In genomic region chr7:123538189-123538714, GRCh38 we compare ENCODE assay signal across 1 cellular context.
TF ChIP-seq lines count a peak whose summit lies in the region.

No MANE protein-coding gene starts in this region.

TF ChIP-seq in K562, 482 proteins besides CTCF, POLR2A, EP300 and RAD21 (continued from another document and continues in another):
- no peak for TF ChIP-seq AFF4 (CRISPR knock-in tag; IDR thresholded peaks at IDR 0.05)
- no peak for TF ChIP-seq SETDB1 (IDR thresholded peaks at IDR 0.05; ENCODE audit: low read length)
- TF ChIP-seq NR1H2 (CRISPR knock-in tag; IDR thresholded peaks at IDR 0.05): no peak
- TF ChIP-seq ZNF583 (CRISPR knock-in tag; IDR thresholded peaks at IDR 0.05): no peak
- TF ChIP-seq HOXB6 (CRISPR knock-in tag; IDR thresholded peaks at IDR 0.05; ENCODE audit: borderline replicate concordance): no peak
- TF ChIP-seq KDM2B (CRISPR knock-in tag; IDR thresholded peaks at IDR 0.05): no peak
- no peak for TF ChIP-seq NCOA1 (IDR thresholded peaks at IDR 0.05; ENCODE audit: low read depth)
- no peak for TF ChIP-seq TAF1 (IDR thresholded peaks at IDR 0.05; ENCODE audit: control insufficient read depth, extremely low read depth, insufficient read depth, low read length, severe bottlenecking)
- no peak for TF ChIP-seq ZNF143 (CRISPR knock-in tag; IDR thresholded peaks at IDR 0.05)
- TF ChIP-seq FOXK2 (conservative IDR thresholded peaks at IDR 0.05 in 1 of 2, IDR thresholded peaks at IDR 0.05 in 1 of 2; ENCODE audit: low read depth in 2 of 2): no peak; a peak in 1 of 4 replicates
- no peak for TF ChIP-seq ZNF212 (CRISPR knock-in tag; IDR thresholded peaks at IDR 0.05)
- no peak for TF ChIP-seq ZNF592 (IDR thresholded peaks at IDR 0.05)
- TF ChIP-seq KLF13 (tag; IDR thresholded peaks at IDR 0.05; ENCODE audit: borderline replicate concordance, low read depth): no peak
- TF ChIP-seq HSF4 (CRISPR knock-in tag; IDR thresholded peaks at IDR 0.05; ENCODE audit: borderline replicate concordance): no peak
- TF ChIP-seq CAMTA2 (CRISPR knock-in tag; conservative IDR thresholded peaks at IDR 0.05): no peak
- no peak for TF ChIP-seq GTF2B (IDR thresholded peaks at IDR 0.05; ENCODE audit: extremely low read depth, insufficient read length)
- TF ChIP-seq SRF (CRISPR knock-in tag; IDR thresholded peaks at IDR 0.05): no peak
- no peak for TF ChIP-seq ZNF668 (CRISPR knock-in tag; IDR thresholded peaks at IDR 0.05)
- no peak; the same call in 1 of the 2 replicates for TF ChIP-seq CBFA2T2 (conservative IDR thresholded peaks at IDR 0.05)
- TF ChIP-seq ZNF696 (CRISPR knock-in tag; conservative IDR thresholded peaks at IDR 0.05): no peak
- no peak for TF ChIP-seq STAT5B (CRISPR knock-in tag; IDR thresholded peaks at IDR 0.05)
- TF ChIP-seq ZNF354B (CRISPR knock-in tag; IDR thresholded peaks at IDR 0.05): no peak
- no peak for TF ChIP-seq SLC30A9 (CRISPR knock-in tag; IDR thresholded peaks at IDR 0.05)
- no peak for TF ChIP-seq PURB (CRISPR knock-in tag; IDR thresholded peaks at IDR 0.05; ENCODE audit: low read depth)
- no peak for TF ChIP-seq KAT8 (IDR thresholded peaks at IDR 0.05; ENCODE audit: low read depth)
- TF ChIP-seq SRSF3 (IDR thresholded peaks at IDR 0.05; ENCODE audit: insufficient read depth, low read length): no peak
- TF ChIP-seq ATF1 (CRISPR knock-in tag; IDR thresholded peaks at IDR 0.05): no peak
- peak; percentile 43 for TF ChIP-seq ATF1 (tag; IDR thresholded peaks at IDR 0.05)
- TF ChIP-seq NFE2 (IDR thresholded peaks at IDR 0.05; ENCODE audit: low read depth): peak; percentile 95
- no peak for TF ChIP-seq ZMIZ1 (IDR thresholded peaks at IDR 0.05; ENCODE audit: low read depth in 2 of 2, low read length in 2 of 2)
- peak; percentile 50 for TF ChIP-seq HDAC3 (IDR thresholded peaks at IDR 0.05; ENCODE audit: borderline replicate concordance, partially characterized antibody)
- TF ChIP-seq L3MBTL2 (IDR thresholded peaks at IDR 0.05): no peak
- TF ChIP-seq MBD2 (IDR thresholded peaks at IDR 0.05; ENCODE audit: borderline replicate concordance, low read depth): no peak; the same call in 1 of the 2 replicates
- no peak for TF ChIP-seq ARID3B (CRISPR knock-in tag; IDR thresholded peaks at IDR 0.05; ENCODE audit: borderline replicate concordance)
- peak; percentile 77 for TF ChIP-seq NCOR1 (IDR thresholded peaks at IDR 0.05)
- TF ChIP-seq TEAD4 (IDR thresholded peaks at IDR 0.05; ENCODE audit: low read length): peak; percentile 86
- TF ChIP-seq TEAD4 (CRISPR knock-in tag; IDR thresholded peaks at IDR 0.05; ENCODE audit: borderline replicate concordance): no peak
- no peak for TF ChIP-seq SIN3B (IDR thresholded peaks at IDR 0.05; ENCODE audit: low read depth)
- no peak for TF ChIP-seq NUFIP1 (IDR thresholded peaks at IDR 0.05; ENCODE audit: partially characterized antibody)
- TF ChIP-seq CREB5 (CRISPR knock-in tag; IDR thresholded peaks at IDR 0.05): no peak
- TF ChIP-seq YBX1 (IDR thresholded peaks at IDR 0.05): no peak
- TF ChIP-seq ZNF76 (CRISPR knock-in tag; IDR thresholded peaks at IDR 0.05; ENCODE audit: borderline replicate concordance): no peak
- TF ChIP-seq ZBTB17 (CRISPR knock-in tag; IDR thresholded peaks at IDR 0.05): 0 out of 2 replicates have a peak, but pooled peaks have one; percentile 16
- no peak for TF ChIP-seq PBX2 (CRISPR knock-in tag; IDR thresholded peaks at IDR 0.05; ENCODE audit: low read depth)
- peak; percentile 98 for TF ChIP-seq PBX2 (tag; conservative IDR thresholded peaks at IDR 0.05; ENCODE audit: low read depth)
- TF ChIP-seq, protein P1, sequence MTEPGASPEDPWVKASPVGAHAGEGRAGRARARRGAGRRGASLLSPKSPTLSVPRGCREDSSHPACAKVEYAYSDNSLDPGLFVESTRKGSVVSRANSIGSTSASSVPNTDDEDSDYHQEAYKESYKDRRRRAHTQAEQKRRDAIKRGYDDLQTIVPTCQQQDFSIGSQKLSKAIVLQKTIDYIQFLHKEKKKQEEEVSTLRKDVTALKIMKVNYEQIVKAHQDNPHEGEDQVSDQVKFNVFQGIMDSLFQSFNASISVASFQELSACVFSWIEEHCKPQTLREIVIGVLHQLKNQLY (CRISPR knock-in tag; conservative IDR thresholded peaks at IDR 0.05): no peak
- TF ChIP-seq ZNF311 (CRISPR knock-in tag; IDR thresholded peaks at IDR 0.05): no peak
- TF ChIP-seq ZNF561 (CRISPR knock-in tag; conservative IDR thresholded peaks at IDR 0.05): no peak
- no peak for TF ChIP-seq PHF8 (IDR thresholded peaks at IDR 0.05; ENCODE audit: borderline replicate concordance, low read length)
- peak; percentile 49; the same call in 1 of the 2 replicates for TF ChIP-seq SOX6 (IDR thresholded peaks at IDR 0.05)
- TF ChIP-seq ZNF23 (CRISPR knock-in tag; IDR thresholded peaks at IDR 0.05): no peak; the same call in 1 of the 2 replicates
- TF ChIP-seq NONO (IDR thresholded peaks at IDR 0.05; ENCODE audit: low read depth in 2 of 2, low read length in 1 of 2): no peak
